Comparison of ENCODE assay signal across 8 cellular contexts in the genomic region with DNA sequence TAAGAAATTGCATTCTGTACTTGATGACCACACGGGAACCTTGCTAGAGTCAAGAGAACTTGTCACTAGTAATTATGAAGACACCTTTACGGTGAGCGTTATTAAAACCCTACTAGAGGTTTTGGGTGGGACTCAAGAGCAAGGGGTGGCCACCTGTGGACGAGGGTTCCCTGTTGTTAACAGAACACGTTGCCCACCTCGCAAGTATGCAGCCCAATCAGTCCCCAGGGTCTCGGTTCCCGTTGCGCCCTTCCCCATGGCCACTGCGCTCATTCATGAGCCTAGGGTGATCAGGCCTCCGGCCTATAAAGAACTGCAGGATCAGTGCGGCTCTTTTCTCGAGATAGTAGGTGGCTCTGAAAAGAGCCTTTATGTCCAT. TPM values are rescaled to one million over a fixed set of nuclear protein-coding genes. Genes with fewer than 3 reads are reported as not detected.
DNase-seq lines count a peak whose midpoint lies in the region; ATAC-seq and TF ChIP-seq lines count a peak whose summit lies in the region.

No MANE protein-coding gene starts in this region.

- no peak for TF ChIP-seq EP300 in ovary (IDR thresholded peaks at IDR 0.05)

- H3K27me3 ChIP-seq in esophagus (ENCODE audit: control insufficient read depth in 1 of 2, insufficient read depth in 2 of 2, low read length in 2 of 2) (no peaks in the 10 kb centered on the region), ovary (no peaks in the 10 kb centered on the region), Karpas-422 (ENCODE audit: low read length) (no peaks in the 10 kb centered on the region)

- H3K9me2 ChIP-seq in OCI-LY7 (ENCODE audit: insufficient read depth, low read length) (no peaks in the 10 kb centered on the region), Karpas-422 (replicated peaks; ENCODE audit: insufficient read depth, low read length) (no peaks in the 10 kb centered on the region)

- H3K4me3 ChIP-seq in OCI-LY7 (ENCODE audit: low read depth, low read length, poor library complexity, severe bottlenecking) (peak overlapping the region; percentile 78), esophagus (ENCODE audit: low read depth in 1 of 2, low read length in 2 of 2) (peak overlapping the region; percentile 52 to 59), ovary (peak overlapping the region; percentile 42), Karpas-422 (ENCODE audit: low read length) (no peak overlapping the region)

- ATAC-seq in GM21723 (IDR thresholded peaks at IDR 0.05; ENCODE audit: unreplicated experiment): peak; percentile 14

- peak overlapping the region; percentile 94 for H3K27ac ChIP-seq in OCI-LY7 (ENCODE audit: low read depth, low read length, poor library complexity, severe bottlenecking)
- peak overlapping the region; percentile 86 to 91 for H3K27ac ChIP-seq in esophagus (ENCODE audit: low read depth in 2 of 2, low read length in 1 of 2)
- peak overlapping the region; percentile 69 to 72 for H3K27ac ChIP-seq in ovary
- H3K27ac ChIP-seq in Karpas-422 (ENCODE audit: low read length): no peak overlapping the region

- H3K79me2 ChIP-seq in OCI-LY7 (ENCODE audit: insufficient read depth, low read depth, low read length): peaks cover 54% of the 10 kb centered on the region
- H3K79me2 ChIP-seq in Karpas-422 (ENCODE audit: low read length): no peaks in the 10 kb centered on the region

- WGBS in esophagus, 2 donors: 14 to 15% methylated on average over 13 of the region's 13 CpGs
- WGBS in ovary, 3 donors: 19 to 25% (median 20%) methylated on average over 13 of the region's 13 CpGs

- no peak overlapping the region for H3K9ac ChIP-seq in Karpas-422 (ENCODE audit: low read length)

- DNase-seq in COR-L47 (lab: John Stamatoyannopoulos, UW): peak; percentile 46
- DNase-seq in OCI-LY7 (ENCODE audit: low spot score): peak; percentile 70
- DNase-seq in ovary: no peak
- no peak for DNase-seq in HT-29 (ENCODE audit: low spot score)
- no peak for DNase-seq in Karpas-422
- DNase-seq in HK-2 (ENCODE audit: unreplicated experiment): no peak

- BruUV-seq in OCI-LY7 (replicated peaks; lab: Mats Ljungman, UMichigan): no TSS peak

- H3K4me2 ChIP-seq in OCI-LY7 (ENCODE audit: low read length) (peak overlapping the region; percentile 80), Karpas-422 (ENCODE audit: low read depth, low read length, poor library complexity, severe bottlenecking) (no peak overlapping the region)

- H4K20me1 ChIP-seq in OCI-LY7 (ENCODE audit: insufficient read depth, low read length) (peaks cover 4% of the 10 kb centered on the region), Karpas-422 (ENCODE audit: insufficient read depth, low read depth, low read length) (no peaks in the 10 kb centered on the region)

- H2AFZ ChIP-seq in OCI-LY7 (ENCODE audit: low read length): no peak overlapping the region
- no peak overlapping the region for H2AFZ ChIP-seq in Karpas-422 (ENCODE audit: low read length)

- H3K36me3 ChIP-seq in OCI-LY7 (ENCODE audit: insufficient read depth, low read length): peaks cover 4% of the 10 kb centered on the region; the same call in 1 of the 2 replicates
- H3K36me3 ChIP-seq in esophagus (ENCODE audit: control insufficient read depth in 2 of 2, insufficient read depth in 2 of 2, low read length in 1 of 2): no peaks in the 10 kb centered on the region
- no peaks in the 10 kb centered on the region for H3K36me3 ChIP-seq in ovary
- no peaks in the 10 kb centered on the region for H3K36me3 ChIP-seq in Karpas-422 (ENCODE audit: insufficient read depth, low read length)

- CTCF ChIA-PET in OCI-LY7 (lab: Charles Lee; ENCODE audit: unreplicated experiment): interaction anchor here (0.6 kb wide), 1 partner anchor 457 kb away, joined by 4 read pairs; no protein-coding TSS in a partner anchor

- peaks cover 34% of the 10 kb centered on the region for H3K4me1 ChIP-seq in OCI-LY7 (ENCODE audit: insufficient read depth, low read length, poor library complexity, severe bottlenecking)
- peaks cover 0 to 3% of the 10 kb centered on the region in 2 donors for H3K4me1 ChIP-seq in esophagus (ENCODE audit: control insufficient read depth in 2 of 2, insufficient read depth in 2 of 2, low read length in 1 of 2)
- peaks cover 3% of the 10 kb centered on the region for H3K4me1 ChIP-seq in ovary (ENCODE audit: insufficient read depth)
- H3K4me1 ChIP-seq in Karpas-422 (ENCODE audit: low read length): peaks cover 4% of the 10 kb centered on the region

- H3K9me3 ChIP-seq in OCI-LY7 (ENCODE audit: low read length) (no peaks in the 10 kb centered on the region), esophagus (ENCODE audit: control insufficient read depth in 2 of 2, insufficient read depth in 1 of 2, low read depth in 1 of 2, low read length in 1 of 2) (no peaks in the 10 kb centered on the region), ovary (no peaks in the 10 kb centered on the region), Karpas-422 (ENCODE audit: low read length) (no peaks in the 10 kb centered on the region)

- intact Hi-C loops in OCI-LY7 (cut with micrococcal nuclease; ENCODE audit: unreplicated experiment) (loop anchor here (1.0 to 10.0 kb wide), 6 partner anchors 51 to 326 kb away; a partner anchor contains a TSS), ovary (cut with DNase I) (loop anchor here in 2 of 4 donors (10.0 kb wide), 2 partner anchors 82 to 242 kb away; no protein-coding TSS in a partner anchor)

- TF ChIP-seq CTCF in OCI-LY7 (conservative IDR thresholded peaks at IDR 0.05; ENCODE audit: low read length) (no peak), ovary (IDR thresholded peaks at IDR 0.05) (no peak)

- POLR2A ChIA-PET in OCI-LY7 (lab: Charles Lee): interaction anchor here (0.7 to 7.9 kb wide), 9 partner anchors 8 to 237 kb away, joined by 3 to 74 read pairs (median 6); a partner anchor contains a TSS

- TF ChIP-seq POLR2A in ovary (IDR thresholded peaks at IDR 0.05): no peak

RNA-seq across cellular contexts. Expression of a gene that starts 30.2 kb away (rescaled TPM):
- total RNA-seq in OCI-LY7 (2014; rRNA removed; shearing (Covaris generic)): 257 and 351 TPM in 2 replicates
- total RNA-seq in OCI-LY7 (2022) (478 and 484 TPM in 2 replicates), ovary (100 to 1,000 TPM in 5 of 7 donors, 10 to 100 TPM in 2; 37.9 to 165 (median 123) TPM)
- polyA plus RNA-seq in esophagus (10 to 100 TPM; 38.0 to 47.6 TPM), ovary (10 to 100 TPM; 32.2 to 43.0 TPM)
- 34.0 and 41.1 TPM in 2 replicates for total RNA-seq in HT-29 (2014; rRNA removed; shearing (Covaris generic))
- total RNA-seq in Karpas-422 (2014; rRNA removed; shearing (Covaris generic); ENCODE audit: low replicate concordance): 127 and 268 TPM in 2 replicates

RNA-seq across cellular contexts. Expression of a gene that starts 40.3 kb away (rescaled TPM):
- 0.13 TPM in 1 of 2 replicates, not detected in the other for total RNA-seq in OCI-LY7 (2014; rRNA removed; shearing (Covaris generic))
- total RNA-seq in OCI-LY7 (2022): not detected in 2 replicates
- polyA plus RNA-seq in esophagus: 1 to 10 TPM; 1.1 to 1.8 TPM
- 1 to 10 TPM; 1.7 to 10.0 (median 3.1) TPM for total RNA-seq in ovary
- polyA plus RNA-seq in ovary: 1 to 10 TPM in 1 of 2 donors, under 1 TPM in 1; 0.72 to 1.4 TPM
- total RNA-seq in HT-29 (2014; rRNA removed; shearing (Covaris generic)): not detected in 2 replicates
- total RNA-seq in Karpas-422 (2014; rRNA removed; shearing (Covaris generic); ENCODE audit: low replicate concordance): 0.29 TPM in 1 of 2 replicates, not detected in the other

RNA-seq across cellular contexts. Expression of a gene that starts 50.4 kb away (rescaled TPM):
- 26.7 and 30.0 TPM in 2 replicates for total RNA-seq in OCI-LY7 (2014; rRNA removed; shearing (Covaris generic))
- total RNA-seq in OCI-LY7 (2022): 57.4 and 60.8 TPM in 2 replicates
- 10 to 100 TPM; 13.7 to 15.7 TPM for polyA plus RNA-seq in esophagus
- total RNA-seq in ovary: 10 to 100 TPM; 15.2 to 24.1 (median 20.0) TPM
- polyA plus RNA-seq in ovary: 10 to 100 TPM in 1 of 2 donors, 1 to 10 TPM in 1; 2.4 to 10.3 TPM
- 55.9 and 62.2 TPM in 2 replicates for total RNA-seq in HT-29 (2014; rRNA removed; shearing (Covaris generic))
- 27.7 and 39.5 TPM in 2 replicates for total RNA-seq in Karpas-422 (2014; rRNA removed; shearing (Covaris generic); ENCODE audit: low replicate concordance)

Comparison
In these comparisons a context has a peak if more than half of its experiments do, and no peak if none do; other contexts are left out.
1. DNase-seq: peak in COR-L47 (single experiment) and OCI-LY7 (single experiment); none in ovary (0 of 5), HT-29 (single experiment), Karpas-422 (single experiment) and HK-2 (single experiment).